ENCODE assay signal across 13 cellular contexts in the genomic region with DNA sequence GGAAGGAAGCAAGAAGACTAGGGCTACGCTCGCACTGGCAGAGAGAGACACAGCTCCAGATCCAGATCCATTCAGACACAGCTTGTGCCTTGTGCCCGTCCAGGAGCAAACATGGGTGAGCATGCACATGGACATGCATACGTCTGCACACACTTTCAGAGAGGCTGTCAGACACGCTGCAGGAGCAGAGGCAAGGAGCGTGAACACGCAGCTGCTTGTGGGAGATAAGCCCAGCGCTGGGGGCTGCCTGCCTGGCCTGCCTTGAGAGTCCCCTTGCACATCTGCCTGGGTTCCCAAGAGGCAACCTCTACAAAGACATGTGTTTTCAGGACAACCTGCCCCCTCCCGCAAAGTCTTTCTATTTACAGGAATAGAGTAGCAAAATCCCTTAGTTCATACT. TPM values are rescaled to one million over a fixed set of nuclear protein-coding genes. Genes with fewer than 3 reads are reported as not detected.
DNase-seq lines count a peak whose midpoint lies in the region; ATAC-seq and TF ChIP-seq lines count a peak whose summit lies in the region.
"Had no signal": no experiment of that assay in that cellular context is flagged by ENCODE, and none has a peak within 500 bp of the region (broad histone marks: within the 10 kb centered on the region; RNA-seq: fewer than 3 reads in every experiment).

No MANE protein-coding gene starts in this region.

- intact Hi-C loops in body of pancreas (cut with DNase I) = loop anchor here (5.0 kb wide), 1 partner anchor 75 kb away; the partner anchor contains the start of gene PHGR1

- no peaks in the 10 kb centered on the region for H3K27me3 ChIP-seq in BE2C
- peaks cover 23% of the 10 kb centered on the region for H3K27me3 ChIP-seq in OCI-LY3 (ENCODE audit: low read depth, low read length)
- H3K27me3 ChIP-seq in body of pancreas = no peaks in the 10 kb centered on the region
- H3K27me3 ChIP-seq in osteoblast (ENCODE audit: insufficient read depth, low read length) = peaks cover 15% of the 10 kb centered on the region

- peaks cover 7% of the 10 kb centered on the region for H3K4me1 ChIP-seq in BE2C
- no peaks in the 10 kb centered on the region for H3K4me1 ChIP-seq in OCI-LY3 (ENCODE audit: low read length)
- H3K4me1 ChIP-seq in body of pancreas = peaks cover under 1% of the 10 kb centered on the region
- H3K4me1 ChIP-seq in osteoblast (ENCODE audit: insufficient read depth, low read length) = peaks cover 2% of the 10 kb centered on the region

- ATAC-seq in body of pancreas (peak; percentile 12), GM21576 (IDR thresholded peaks at IDR 0.05; ENCODE audit: unreplicated experiment) (no peak), GM21360 (IDR thresholded peaks at IDR 0.05; ENCODE audit: unreplicated experiment) (no peak)

- WGBS in body of pancreas, 2 donors = 36 to 48% methylated on average over 9 of the region's 9 CpGs

- H3K9me3 ChIP-seq in BE2C = no peaks in the 10 kb centered on the region
- H3K9me3 ChIP-seq in OCI-LY3 (ENCODE audit: insufficient read depth, low read length) = no peaks in the 10 kb centered on the region
- no peaks in the 10 kb centered on the region for H3K9me3 ChIP-seq in body of pancreas
- no peaks in the 10 kb centered on the region for H3K9me3 ChIP-seq in osteoblast (ENCODE audit: low read depth, low read length)

- H4K20me1 ChIP-seq in OCI-LY3 (ENCODE audit: insufficient read depth, low read length) (no peaks in the 10 kb centered on the region), osteoblast (ENCODE audit: insufficient read depth, low read length) (no peaks in the 10 kb centered on the region)

- no peaks in the 10 kb centered on the region for H3K36me3 ChIP-seq in BE2C
- H3K36me3 ChIP-seq in OCI-LY3 (replicated peaks; ENCODE audit: low read depth, low read length) = no peaks in the 10 kb centered on the region
- no peaks in the 10 kb centered on the region for H3K36me3 ChIP-seq in body of pancreas (replicated peaks in 1 of 2; ENCODE audit: insufficient read depth in 1 of 2, low read depth in 2 of 2)
- no peaks in the 10 kb centered on the region for H3K36me3 ChIP-seq in osteoblast (ENCODE audit: insufficient read depth, low read length)

- TF ChIP-seq CTCF in BE2C (IDR thresholded peaks at IDR 0.05; ENCODE audit: low read depth, low read length) = no peak
- TF ChIP-seq CTCF in OCI-LY3 (IDR thresholded peaks at IDR 0.05; ENCODE audit: low read depth, low read length) = no peak
- no peak for TF ChIP-seq CTCF in body of pancreas (IDR thresholded peaks at IDR 0.05)
- no peak for TF ChIP-seq CTCF in osteoblast (IDR thresholded peaks at IDR 0.05; ENCODE audit: extremely low read depth, low read depth, low read length)

- H2AFZ ChIP-seq in OCI-LY3 (ENCODE audit: low read depth, low read length) (no peak overlapping the region), osteoblast (ENCODE audit: low read length) (no peak overlapping the region)

- peak overlapping the region; percentile 29; the same call in 1 of the 2 replicates for H3K4me2 ChIP-seq in OCI-LY3 (ENCODE audit: low read length)
- H3K4me2 ChIP-seq in osteoblast (ENCODE audit: insufficient read depth, low read length) = no peak overlapping the region

- H3K9ac ChIP-seq in OCI-LY3 (ENCODE audit: low read length) = no peak overlapping the region

- H3K4me3 ChIP-seq in BE2C (ENCODE audit: low read depth, low read length) (no peak overlapping the region), OCI-LY3 (ENCODE audit: low read length) (0 out of 2 replicates have a peak overlapping the region, but pooled peaks have one; percentile 6), body of pancreas (no peak overlapping the region), osteoblast (ENCODE audit: insufficient read depth, low read length) (no peak overlapping the region)

- no peak for TF ChIP-seq POLR2A in body of pancreas (IDR thresholded peaks at IDR 0.05)

- H3K27ac ChIP-seq in OCI-LY3 (ENCODE audit: low read length) (no peak overlapping the region), body of pancreas (no peak overlapping the region), osteoblast (ENCODE audit: low read depth, low read length) (no peak overlapping the region)

- peak; percentile 66 for DNase-seq in BE2C
- peak in 1 of 4 donors; percentile 33 for DNase-seq in body of pancreas
- peak; percentile 8 for DNase-seq in osteoblast (ENCODE audit: insufficient read length, low spot score, missing footprints)
- no peak for DNase-seq in AG08396 (ENCODE audit: low spot score)
- DNase-seq: 8988T, DMS53, HCEC 1CT, HFFc6, Kasumi-1, KBM-7 had no signal

- H3K79me2 ChIP-seq in OCI-LY3 (ENCODE audit: low read length) (no peaks in the 10 kb centered on the region), osteoblast (ENCODE audit: insufficient read depth, low read length) (no peaks in the 10 kb centered on the region)

RNA-seq across cellular contexts. Expression of gene BAHD1, which starts 13.6 kb away (rescaled TPM):
- 50.6 TPM for polyA plus RNA-seq in BE2C (2012; ENCODE audit: insufficient read depth, insufficient read length, low read depth)
- total RNA-seq in body of pancreas (10 to 100 TPM; 10.1 to 16.2 TPM), osteoblast (10.0 and 10.5 TPM in 2 replicates)

RNA-seq across cellular contexts. Expression of gene IVD, which starts 21.6 kb away (rescaled TPM):
- 71.8 TPM for polyA plus RNA-seq in BE2C (2012; ENCODE audit: insufficient read depth, insufficient read length, low read depth)
- total RNA-seq in body of pancreas (10 to 100 TPM; 30.3 to 34.0 TPM), osteoblast (38.6 and 46.3 TPM in 2 replicates)

RNA-seq across cellular contexts. Expression of gene CHST14, which starts 43.6 kb away (rescaled TPM):
- polyA plus RNA-seq in BE2C (2012; ENCODE audit: insufficient read depth, insufficient read length, low read depth) = 41.6 TPM
- total RNA-seq in body of pancreas (1 to 10 TPM; 4.7 to 8.6 TPM), osteoblast (13.4 and 13.6 TPM in 2 replicates)

RNA-seq across cellular contexts. Expression of gene KNSTRN, which starts 44.7 kb away (rescaled TPM):
- polyA plus RNA-seq in BE2C (2012; ENCODE audit: insufficient read depth, insufficient read length, low read depth) = 10.4 TPM
- total RNA-seq in body of pancreas = 1 to 10 TPM; 3.3 to 5.7 TPM
- total RNA-seq in osteoblast = 19.9 and 28.6 TPM in 2 replicates
